ENCODE assay signal across 8 cellular contexts in the genomic region with DNA sequence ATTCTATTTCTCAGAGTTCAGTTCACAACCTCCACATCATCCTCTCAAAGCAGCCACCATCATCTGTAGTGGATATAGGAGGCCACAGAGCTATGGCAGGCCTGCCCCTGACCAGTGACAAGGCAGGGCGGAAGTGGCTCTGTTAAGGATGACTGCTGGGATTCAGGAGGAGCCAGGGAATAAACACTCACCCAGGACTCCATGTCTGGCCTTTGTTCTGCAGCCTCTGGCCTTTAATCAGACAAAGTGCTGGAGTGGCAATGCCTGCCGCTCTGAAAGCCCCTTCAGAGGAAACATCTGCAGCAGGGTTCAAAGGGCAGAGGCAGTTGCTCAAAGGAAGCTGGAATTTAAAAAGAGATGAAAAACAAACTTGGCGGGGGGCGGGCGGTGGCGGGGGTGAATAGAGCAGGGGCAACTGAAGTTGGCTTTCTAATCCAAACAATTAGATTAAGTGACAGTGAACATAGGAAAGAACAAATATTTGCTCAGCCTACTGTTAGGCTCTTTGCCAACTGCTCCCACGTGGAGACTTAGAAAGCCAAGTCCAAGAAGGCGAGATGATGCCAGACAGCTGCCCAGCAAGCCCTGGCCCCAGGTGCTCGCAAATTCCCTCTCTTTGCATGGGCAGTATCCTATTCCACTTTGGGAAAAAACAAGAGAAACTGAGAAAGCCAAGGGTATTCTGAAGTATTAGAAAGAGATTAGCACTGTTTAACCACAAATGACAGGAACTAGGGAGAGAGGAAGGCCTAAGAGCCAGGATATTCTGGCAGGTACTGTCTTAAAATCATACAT. TPM values are rescaled to one million over a fixed set of nuclear protein-coding genes. Genes with fewer than 3 reads are reported as not detected.
DNase-seq lines count a peak whose midpoint lies in the region; ATAC-seq and TF ChIP-seq lines count a peak whose summit lies in the region.
"Had no signal": no experiment of that assay in that cellular context is flagged by ENCODE, and none has a peak within 500 bp of the region (broad histone marks: within the 10 kb centered on the region; RNA-seq: fewer than 3 reads in every experiment).

No MANE protein-coding gene starts in this region.

- H3K27ac ChIP-seq in dorsolateral prefrontal cortex (peak overlapping the region in 44 of 59 donors; percentile 1 to 75 (median 53)), smooth muscle cell (ENCODE audit: low read depth) (peak overlapping the region; percentile 73)
- H3K27ac ChIP-seq: KMS-11 had no signal

- H3K4me3 ChIP-seq in dorsolateral prefrontal cortex (no peak overlapping the region), smooth muscle cell (no peak overlapping the region)

- H3K36me3 ChIP-seq in smooth muscle cell (ENCODE audit: low read depth), result no peaks in the 10 kb centered on the region

- H3F3A ChIP-seq in smooth muscle cell (ENCODE audit: low read depth), result no peaks in the 10 kb centered on the region

- intact Hi-C loops in dorsolateral prefrontal cortex (cut with DNase I), result no loop called here

- DNase-seq in HK-2 (ENCODE audit: unreplicated experiment), result peak; percentile 29
- peak; percentile 7 to 41 for DNase-seq in NCI-H524 (lab: John Stamatoyannopoulos, UW)
- no peak for DNase-seq in dorsolateral prefrontal cortex
- no peak for DNase-seq in smooth muscle cell (lab: John Stamatoyannopoulos, UW; ENCODE audit: unreplicated experiment)

- H3K27me3 ChIP-seq in dorsolateral prefrontal cortex (peaks cover 0 to 37% (median 6%) of the 10 kb centered on the region in 45 donors), smooth muscle cell (ENCODE audit: low read depth) (no peaks in the 10 kb centered on the region)

- peaks cover 2% of the 10 kb centered on the region for H3K9me3 ChIP-seq in smooth muscle cell (replicated peaks; ENCODE audit: low read depth)

- WGBS in smooth muscle cell (ENCODE audit: low lambda C conversion rate), result 57% methylated on average over 9 of the region's 9 CpGs

- no peak for ATAC-seq in GM19351 (IDR thresholded peaks at IDR 0.05; ENCODE audit: unreplicated experiment)
- no peak for ATAC-seq in GM19395 (IDR thresholded peaks at IDR 0.05; ENCODE audit: unreplicated experiment)
- ATAC-seq in GM21390 (IDR thresholded peaks at IDR 0.05; ENCODE audit: unreplicated experiment), result no peak

- peak overlapping the region; percentile 13 for H3K9ac ChIP-seq in smooth muscle cell (ENCODE audit: low read depth)
- H3K9ac ChIP-seq: KMS-11 had no signal

- no peak overlapping the region for H3K4me2 ChIP-seq in smooth muscle cell
- H3K4me2 ChIP-seq: KMS-11 had no signal

- H3K4me1 ChIP-seq in smooth muscle cell (ENCODE audit: low read depth), result no peaks in the 10 kb centered on the region

- no peak overlapping the region for H2AFZ ChIP-seq in smooth muscle cell (ENCODE audit: low read depth)

- H4K20me1 ChIP-seq in smooth muscle cell (ENCODE audit: low read depth), result no peaks in the 10 kb centered on the region

- TF ChIP-seq CTCF in dorsolateral prefrontal cortex (IDR thresholded peaks at IDR 0.05 in 54 of 56, conservative IDR thresholded peaks at IDR 0.05 in 2 of 56; ENCODE audit: low read depth in 1 of 56, partially characterized antibody in 56 of 56) (no peak), smooth muscle cell (IDR thresholded peaks at IDR 0.05; ENCODE audit: borderline replicate concordance, insufficient read depth, poor library complexity, severe bottlenecking) (no peak)

- no peaks in the 10 kb centered on the region for H3K79me2 ChIP-seq in smooth muscle cell (ENCODE audit: low read depth)

RNA-seq across cellular contexts. Expression of a gene that starts 5.5 kb away (rescaled TPM):
- total RNA-seq in dorsolateral prefrontal cortex (100 to 1,000 TPM in 1 of 120 experiments, 10 to 100 TPM in 119; 44.8 to 107 (median 75.0) TPM), smooth muscle cell (15.1 and 21.0 TPM in 2 replicates)
- polyA plus RNA-seq in smooth muscle cell, result 11.6 and 17.5 TPM in 2 replicates

RNA-seq across cellular contexts. Expression of a gene that starts 34.7 kb away (rescaled TPM):
- total RNA-seq in dorsolateral prefrontal cortex, result 1 to 10 TPM in 1 of 120 experiments, under 1 TPM in 2, not detected in 117; 0.53 to 3.9 (median 0.90) TPM
- total RNA-seq in smooth muscle cell, result not detected in 2 replicates
- not detected in 2 replicates for polyA plus RNA-seq in smooth muscle cell

RNA-seq across cellular contexts. Expression of a gene that starts 37.1 kb away (rescaled TPM):
- total RNA-seq in dorsolateral prefrontal cortex (10 to 100 TPM; 14.4 to 34.7 (median 23.6) TPM), smooth muscle cell (18.7 and 23.4 TPM in 2 replicates)
- 31.2 and 35.1 TPM in 2 replicates for polyA plus RNA-seq in smooth muscle cell

RNA-seq across cellular contexts. Expression of a gene that starts 48.9 kb away (rescaled TPM):
- total RNA-seq in dorsolateral prefrontal cortex (1 to 10 TPM in 116 of 120 experiments, under 1 TPM in 4; 0.65 to 8.7 (median 2.5) TPM), smooth muscle cell (0.63 and 0.72 TPM in 2 replicates)
- 0.39 and 0.80 TPM in 2 replicates for polyA plus RNA-seq in smooth muscle cell

Comparison
In these comparisons a context has a peak if more than half of its experiments do, and no peak if none do; other contexts are left out.
1. DNase-seq: peak in HK-2 (single experiment) and NCI-H524 (2 of 2); none in dorsolateral prefrontal cortex (0 of 10) and smooth muscle cell (single experiment).